34 cellular contexts compared by ENCODE assay signal in the genomic region with DNA sequence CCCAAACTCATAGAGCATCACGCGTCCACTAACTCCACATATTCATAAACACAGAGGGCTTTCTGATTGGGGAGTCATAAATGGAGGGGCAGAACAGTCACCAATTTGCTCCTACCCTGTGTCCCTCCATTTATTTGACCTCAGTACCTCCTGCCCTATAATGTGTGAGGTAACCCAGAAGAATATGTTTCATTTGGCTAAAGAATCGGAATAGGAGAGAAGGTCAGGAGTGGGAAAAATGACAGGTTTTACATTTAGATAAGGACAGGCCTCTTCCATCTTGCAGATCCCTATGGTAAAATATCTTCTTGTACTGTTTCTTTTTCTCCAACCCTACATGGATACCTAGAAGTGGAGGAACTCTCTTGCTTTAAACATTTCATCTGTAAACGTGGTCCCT.
"Had no signal": no experiment of that assay in that cellular context is flagged by ENCODE, and none has a peak within 500 bp of the region (broad histone marks: within the 10 kb centered on the region; RNA-seq: fewer than 3 reads in every experiment).

No MANE protein-coding gene starts in this region.

- H3K27me3 ChIP-seq: MG63 had no signal

- H3K4me3 ChIP-seq: MG63 had no signal

- H3K27ac ChIP-seq: KMS-11 had no signal

- H3K36me3 ChIP-seq: MG63 had no signal

- H3K9me3 ChIP-seq: MG63 had no signal

- DNase-seq: Karpas-422, MG63, MM.1S, MV-4-11, NCI-H1048, NCI-H1092, NCI-H1092 treated with DMSO at 0.1 percent for 48 hours, NCI-H1105, NCI-H1105 treated with DMSO at 0.1 percent for 48 hours, NCI-H1417, NCI-H1417 treated with DMSO at 0.1 percent for 48 hours, NCI-H1436, NCI-H1436 treated with DMSO at 0.1 percent for 48 hours, NCI-H146, NCI-H1694, NCI-H1694 treated with DMSO at 0.1 percent for 48 hours, NCI-H187, NCI-H187 treated with DMSO at 0.1 percent for 48 hours, NCI-H1930, NCI-H2029, NCI-H2029 treated with DMSO at 0.1 percent for 48 hours, NCI-H2081, NCI-H2081 treated with DMSO at 0.1 percent for 48 hours, NCI-H2107, NCI-H2171, NCI-H2171 treated with DMSO at 0.1 percent for 48 hours, NCI-H2227 treated with DMSO at 0.1 percent for 48 hours, NCI-H226, NCI-H345, NCI-H446, NCI-H446 treated with DMSO at 0.1 percent for 48 hours, NCI-H510A, NCI-H510A treated with DMSO at 0.1 percent for 48 hours had no signal
